31 cellular contexts compared by ENCODE assay signal in the genomic region with DNA sequence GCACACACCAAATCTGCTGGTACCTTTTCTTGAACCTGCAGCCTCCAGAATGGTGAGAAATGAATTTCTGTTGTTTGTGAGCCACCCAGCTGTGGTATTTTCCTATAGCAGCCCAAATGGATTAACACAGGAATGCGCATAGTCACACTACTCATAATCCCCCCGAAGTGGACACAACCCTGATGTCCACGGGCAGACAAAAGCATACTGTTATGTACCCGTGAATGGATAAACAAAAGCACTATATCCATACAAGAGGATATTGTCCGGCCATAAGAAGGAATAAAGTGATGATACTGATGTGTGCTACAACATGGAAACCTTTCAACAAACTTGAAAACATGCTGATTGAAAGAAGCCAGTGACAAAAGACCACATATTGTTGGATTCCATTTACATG.
"Had no signal": no experiment of that assay in that cellular context is flagged by ENCODE, and none has a peak within 500 bp of the region (broad histone marks: within the 10 kb centered on the region; RNA-seq: fewer than 3 reads in every experiment).

No MANE protein-coding gene starts in this region.

- FAIRE-seq: colon had no signal

- H3K4me3 ChIP-seq: adrenal gland, body of pancreas, esophagus muscularis mucosa, gastroesophageal sphincter, heart right ventricle had no signal

- H3K27me3 ChIP-seq: adrenal gland, body of pancreas, esophagus muscularis mucosa, foreskin keratinocyte, gastroesophageal sphincter, heart right ventricle had no signal

- ATAC-seq: activated CD4-positive, alpha-beta T cell treated with anti-CD3 and anti-CD28 coated beads for 36 hours; activated CD4-positive, CD25-positive, alpha-beta regulatory T cell treated with anti-CD3 and anti-CD28 coated beads, Interleukin-2, amount 50 U/mL, for 24 hours; activated naive CD8-positive, alpha-beta T cell treated with anti-CD3 and anti-CD28 coated beads, Interleukin-2, amount 50 U/mL, for 24 hours; activated T-cell treated with anti-CD3 and anti-CD28 coated beads, Interleukin-2, amount 50 U/mL, for 4 hours; activated T-helper 17 cell treated with anti-CD3 and anti-CD28 coated beads, Interleukin-2, amount 50 U/mL, for 72 hours; body of pancreas; effector memory CD8-positive, alpha-beta T cell; foreskin keratinocyte; gastroesophageal sphincter; heart right ventricle; T-helper 17 cell had no signal

- H3K9me3 ChIP-seq: adrenal gland, body of pancreas, esophagus muscularis mucosa, gastroesophageal sphincter, heart right ventricle had no signal

- DNase-seq: activated B cell treated with CpG ODN at 0.5 μM for 24 hours; activated CD4-positive, alpha-beta memory T cell treated with anti-CD3 and anti-CD28 coated beads for 36 hours; activated CD4-positive, alpha-beta T cell treated with anti-CD3 and anti-CD28 coated beads for 36 hours; activated CD8-positive, alpha-beta memory T cell treated with anti-CD3 and anti-CD28 coated beads for 24 hours; activated effector memory CD4-positive, alpha-beta T cell treated with Interleukin-2 at 50 U/mL for 16 hours; activated gamma-delta T cell treated with Interleukin-2 at 50 U/mL for 16 hours; activated naive CD4-positive, alpha-beta T cell treated with anti-CD3 and anti-CD28 coated beads for 36 hours; activated naive CD8-positive, alpha-beta T cell treated with anti-CD3 and anti-CD28 coated beads for 36 hours; activated naive CD8-positive, alpha-beta T cell treated with anti-CD3 and anti-CD28 coated beads, Interleukin-2, amount 50 U/mL, for 24 hours; activated T-cell treated with anti-CD3 and anti-CD28 coated beads, Interleukin-2, amount 50 U/mL, for 4 hours; adrenal gland; amygdala; aorta; body of pancreas; caudate nucleus; cortex of kidney; dermis blood vessel endothelial cell; effector CD4-positive, alpha-beta T cell; effector memory CD8-positive, alpha-beta T cell; erythroblast; foreskin keratinocyte; heart right ventricle; T-helper 1 cell; T-helper 17 cell; T1000; WERI-Rb-1 had no signal

- H3K36me3 ChIP-seq: adrenal gland, esophagus muscularis mucosa, gastroesophageal sphincter, heart right ventricle, WERI-Rb-1 had no signal

- H3K4me1 ChIP-seq: foreskin keratinocyte had no signal
